Comparison of ENCODE assay signal across 19 cellular contexts in genomic region chr7:147639037-147639436, GRCh38.
"Had no signal": no experiment of that assay in that cellular context is flagged by ENCODE, and none has a peak within 500 bp of the region (broad histone marks: within the 10 kb centered on the region; RNA-seq: fewer than 3 reads in every experiment).

No MANE protein-coding gene starts in this region.

- H3K27ac Mint-ChIP-seq: activated T-cell treated with anti-CD3 and anti-CD28 coated beads, Interleukin-2, amount 50 U/mL, for 72 hours; natural killer cell; progenitor cell of endocrine pancreas had no signal

- DNase-seq: activated CD4-positive, alpha-beta T cell treated with anti-CD3 and anti-CD28 coated beads, Interleukin-2, amount 50 U/mL, for 1 hour; activated CD4-positive, CD25-positive, alpha-beta regulatory T cell treated with anti-CD3 and anti-CD28 coated beads, Interleukin-2, amount 50 U/mL, for 72 hours; activated effector memory CD4-positive, alpha-beta T cell treated with anti-CD3 and anti-CD28 coated beads, Interleukin-2, amount 50 U/mL, for 16 hours; activated naive CD4-positive, alpha-beta T cell treated with anti-CD3 and anti-CD28 coated beads, Interleukin-2, amount 50 U/mL, for 16 hours; activated T-cell treated with anti-CD3 and anti-CD28 coated beads, Interleukin-2, amount 50 U/mL, for 72 hours; effector memory CD4-positive, alpha-beta T cell; esophagus squamous epithelium; natural killer cell; right cardiac atrium; stimulated activated CD4-positive, alpha-beta T cell treated with anti-CD3 and anti-CD28 coated beads, Interleukin-2, amount 100 ng/mL, for 24 hours; stimulated activated naive CD4-positive, alpha-beta T cell treated with Interleukin-2 at 50 U/mL for 16 hours; T-helper 1 cell; T1000; transverse colon; uterus had no signal

- H3K4me1 ChIP-seq: ascending aorta, esophagus squamous epithelium, transverse colon, uterus had no signal

- H3K27me3 ChIP-seq: ascending aorta, esophagus squamous epithelium, hepatocyte, neutrophil, transverse colon, uterus had no signal

- H3K4me3 Mint-ChIP-seq: activated T-cell treated with anti-CD3 and anti-CD28 coated beads, Interleukin-2, amount 50 U/mL, for 72 hours; natural killer cell had no signal

- H3K4me1 Mint-ChIP-seq: natural killer cell had no signal

- H3K4me3 ChIP-seq: ascending aorta, esophagus squamous epithelium, hepatocyte, transverse colon, uterus had no signal

- ATAC-seq: activated T-cell treated with anti-CD3 and anti-CD28 coated beads, Interleukin-2, amount 50 U/mL, for 72 hours; natural killer cell; right cardiac atrium had no signal

- H3K27me3 Mint-ChIP-seq: progenitor cell of endocrine pancreas had no signal

- H3K9me3 ChIP-seq: ascending aorta, esophagus squamous epithelium, neutrophil, transverse colon, uterus had no signal

- H3K27ac ChIP-seq: ascending aorta, esophagus squamous epithelium, hepatocyte, neutrophil, transverse colon, uterus had no signal

- H3K36me3 ChIP-seq: ascending aorta, esophagus squamous epithelium, neutrophil, transverse colon, uterus had no signal
